Comparison of ENCODE assay signal across 1 cellular context in genomic region chr18:49189772-49190171, GRCh38.
TF ChIP-seq lines count a peak whose summit lies in the region.

No MANE protein-coding gene starts in this region.

TF ChIP-seq in GM23338, 12 proteins besides CTCF, POLR2A, EP300 and RAD21:
- TF ChIP-seq ZNF462 (CRISPR knock-in tag; IDR thresholded peaks at IDR 0.05) = no peak
- TF ChIP-seq REST (IDR thresholded peaks at IDR 0.05; ENCODE audit: unreplicated experiment) = no peak
- TF ChIP-seq CREB1 (CRISPR knock-in tag; IDR thresholded peaks at IDR 0.05; ENCODE audit: low read depth) = no peak
- TF ChIP-seq JUNB (IDR thresholded peaks at IDR 0.05; ENCODE audit: unreplicated experiment) = no peak
- TF ChIP-seq ETS1 (IDR thresholded peaks at IDR 0.05) = no peak
- no peak for TF ChIP-seq EZH2 (IDR thresholded peaks at IDR 0.05; ENCODE audit: low read depth, unreplicated experiment)
- no peak for TF ChIP-seq ZNF114 (CRISPR knock-in tag; IDR thresholded peaks at IDR 0.05)
- TF ChIP-seq POLR2AphosphoS5 (IDR thresholded peaks at IDR 0.05; ENCODE audit: low read depth) = no peak
- no peak for TF ChIP-seq STAT1 (IDR thresholded peaks at IDR 0.05; ENCODE audit: unreplicated experiment)
- no peak for TF ChIP-seq EZH2phosphoT487 (IDR thresholded peaks at IDR 0.05; ENCODE audit: unreplicated experiment)
- TF ChIP-seq NANOG (IDR thresholded peaks at IDR 0.05; ENCODE audit: borderline replicate concordance) = no peak
- no peak for TF ChIP-seq ZNF331 (CRISPR knock-in tag; IDR thresholded peaks at IDR 0.05; ENCODE audit: low read depth)
